In genomic region chr10:114856544-114857287, GRCh38 we compare ENCODE assay signal across 10 cellular contexts. TPM values are rescaled to one million over a fixed set of nuclear protein-coding genes. Genes with fewer than 3 reads are reported as not detected.
DNase-seq lines count a peak whose midpoint lies in the region; ATAC-seq and TF ChIP-seq lines count a peak whose summit lies in the region.
"Had no signal": no experiment of that assay in that cellular context is flagged by ENCODE, and none has a peak within 500 bp of the region (broad histone marks: within the 10 kb centered on the region; RNA-seq: fewer than 3 reads in every experiment).

No MANE protein-coding gene starts in this region.

- CTCF ChIA-PET in activated CD8-positive, alpha-beta T cell treated with anti-CD3 and anti-CD28 coated beads for 36 hours (lab: Charles Lee): interaction anchor here (0.9 to 3.6 kb wide), 4 partner anchors 20 to 274 kb away, joined by 3 to 15 read pairs (median 4); partner anchors contain the start of gene FHIP2A

- peak overlapping the region in 2 of 5 donors; percentile 29 to 76 for H3K9ac ChIP-seq in subcutaneous abdominal adipose tissue (ENCODE audit: low read length in 5 of 5)

- intact Hi-C loops in Right ventricle myocardium inferior (cut with DNase I) (no loop called here), right cardiac atrium (cut with DNase I) (no loop called here)
- intact Hi-C loops in activated CD8-positive, alpha-beta T cell treated with anti-CD3 and anti-CD28 coated beads for 36 hours (cut with micrococcal nuclease): no loop called here

- H3K4me1 ChIP-seq in right cardiac atrium (ENCODE audit: control insufficient read depth, insufficient read depth, low read length): peaks cover 1% of the 10 kb centered on the region
- H3K4me1 ChIP-seq in foreskin keratinocyte: peaks cover 18% of the 10 kb centered on the region
- H3K4me1 ChIP-seq in subcutaneous abdominal adipose tissue (ENCODE audit: control insufficient read depth in 5 of 5, insufficient read depth in 5 of 5, low read length in 5 of 5): peaks cover 0 to 14% (median 0%) of the 10 kb centered on the region in 5 donors

- H3K27ac ChIP-seq in right cardiac atrium (ENCODE audit: low read length) (no peak overlapping the region), foreskin keratinocyte (peak overlapping the region; percentile 41), subcutaneous abdominal adipose tissue (ENCODE audit: low read depth, low read length) (peak overlapping the region; percentile 54)

- peaks cover 22% of the 10 kb centered on the region for H3K4me1 Mint-ChIP-seq in activated CD8-positive, alpha-beta T cell treated with anti-CD3 and anti-CD28 coated beads for 36 hours (ENCODE audit: low read depth)

- no peak for TF ChIP-seq CTCF in activated CD8-positive, alpha-beta T cell treated with anti-CD3 and anti-CD28 coated beads for 36 hours (IDR thresholded peaks at IDR 0.05)
- TF ChIP-seq CTCF in foreskin keratinocyte (conservative IDR thresholded peaks at IDR 0.05): no peak

- H3K4me3 Mint-ChIP-seq in activated CD8-positive, alpha-beta T cell treated with anti-CD3 and anti-CD28 coated beads for 36 hours: peak overlapping the region; percentile 41

- DNase-seq in Right ventricle myocardium inferior (ENCODE audit: missing footprints): no peak
- no peak for DNase-seq in right cardiac atrium
- peak; percentile 5 for DNase-seq in activated CD8-positive, alpha-beta T cell treated with anti-CD3 and anti-CD28 coated beads for 36 hours
- peak; percentile 64 to 82 for DNase-seq in foreskin keratinocyte
- DNase-seq in hepatic stellate cell (ENCODE audit: low spot score): no peak
- DNase-seq: COR-L47; stimulated activated CD4-positive, alpha-beta T cell treated with anti-CD3 and anti-CD28 coated beads, Interleukin-4, amount 100 ng/mL, for 4 hours had no signal

- peak overlapping the region; percentile 78 for H3K27ac Mint-ChIP-seq in activated CD8-positive, alpha-beta T cell treated with anti-CD3 and anti-CD28 coated beads for 36 hours

- H3K27me3 ChIP-seq in right cardiac atrium (ENCODE audit: control insufficient read depth, insufficient read depth): no peaks in the 10 kb centered on the region
- H3K27me3 ChIP-seq in foreskin keratinocyte: no peaks in the 10 kb centered on the region
- H3K27me3 ChIP-seq in subcutaneous abdominal adipose tissue (ENCODE audit: control insufficient read depth in 5 of 5, insufficient read depth in 4 of 5, low read length in 5 of 5): no peaks in the 10 kb centered on the region

- H3K36me3 Mint-ChIP-seq in activated CD8-positive, alpha-beta T cell treated with anti-CD3 and anti-CD28 coated beads for 36 hours (ENCODE audit: low read depth): peaks cover 36% of the 10 kb centered on the region

- H3K9me3 ChIP-seq in right cardiac atrium (ENCODE audit: control insufficient read depth, low read length) (no peaks in the 10 kb centered on the region), subcutaneous abdominal adipose tissue (ENCODE audit: control insufficient read depth in 5 of 5, low read length in 5 of 5) (no peaks in the 10 kb centered on the region)

- H3K4me3 ChIP-seq in right cardiac atrium (ENCODE audit: low read length) (no peak overlapping the region), subcutaneous abdominal adipose tissue (ENCODE audit: low read depth in 1 of 5, low read length in 5 of 5) (no peak overlapping the region)

- whole genome bisulfite sequencing in right cardiac atrium: 66% methylated on average over 9 of the region's 9 CpGs

- POLR2A ChIA-PET in activated CD8-positive, alpha-beta T cell treated with anti-CD3 and anti-CD28 coated beads for 36 hours (lab: Charles Lee): interaction anchor here (1.0 to 1.4 kb wide), 2 partner anchors 32 to 35 kb away, joined by 4 to 5 read pairs; partner anchors contain the start of gene FHIP2A

- ATAC-seq in Right ventricle myocardium inferior: peak; percentile 20
- no peak for ATAC-seq in right cardiac atrium
- ATAC-seq in activated CD8-positive, alpha-beta T cell treated with anti-CD3 and anti-CD28 coated beads for 36 hours: peak; percentile 80
- ATAC-seq in foreskin keratinocyte: peak; percentile 93
- no peak for ATAC-seq in GM21390 (IDR thresholded peaks at IDR 0.05; ENCODE audit: unreplicated experiment)
- ATAC-seq in HG03460 (IDR thresholded peaks at IDR 0.05; ENCODE audit: unreplicated experiment): no peak

- peaks cover 46 to 67% (median 55%) of the 10 kb centered on the region in 5 donors for H3K36me3 ChIP-seq in subcutaneous abdominal adipose tissue (ENCODE audit: control insufficient read depth in 5 of 5, insufficient read depth in 5 of 5, low read length in 5 of 5)

- no peaks in the 10 kb centered on the region for H3K27me3 Mint-ChIP-seq in activated CD8-positive, alpha-beta T cell treated with anti-CD3 and anti-CD28 coated beads for 36 hours

- H3K9me3 Mint-ChIP-seq in activated CD8-positive, alpha-beta T cell treated with anti-CD3 and anti-CD28 coated beads for 36 hours: no peaks in the 10 kb centered on the region

RNA-seq across cellular contexts. Expression of gene FHIP2A, which starts 35.1 kb away (rescaled TPM):
- total RNA-seq in Right ventricle myocardium inferior: 25.2 TPM
- 10 to 100 TPM; 25.1 to 30.2 (median 27.8) TPM for total RNA-seq in right cardiac atrium
- 7.3 TPM for polyA plus RNA-seq in right cardiac atrium
- 10 to 100 TPM; 12.6 to 16.6 TPM for total RNA-seq in activated CD8-positive, alpha-beta T cell treated with anti-CD3 and anti-CD28 coated beads for 36 hours
- 12.4 and 14.1 TPM in 2 replicates for total RNA-seq in foreskin keratinocyte
- 3.5 and 4.5 TPM in 2 replicates for polyA plus RNA-seq in foreskin keratinocyte

Comparison
In these comparisons a context has a peak if more than half of its experiments do, and no peak if none do; other contexts are left out.
1. ATAC-seq: peak in Right ventricle myocardium inferior (single experiment), activated CD8-positive, alpha-beta T cell treated with anti-CD3 and anti-CD28 coated beads for 36 hours (single experiment) and foreskin keratinocyte (single experiment); none in right cardiac atrium (0 of 2), GM21390 (single experiment) and HG03460 (single experiment).
2. DNase-seq: peak in activated CD8-positive, alpha-beta T cell treated with anti-CD3 and anti-CD28 coated beads for 36 hours (single experiment) and foreskin keratinocyte (2 of 2); none in Right ventricle myocardium inferior (single experiment), right cardiac atrium (0 of 3) and hepatic stellate cell (single experiment).